In genomic region chr2:205885492-205886099, GRCh38 we compare ENCODE assay signal across 8 cellular contexts.
A peak's percentile ranks its signal among the peaks of the same experiment; 100 is the strongest.
DNase-seq lines count a peak whose midpoint lies in the region; ATAC-seq and TF ChIP-seq lines count a peak whose summit lies in the region.

No MANE protein-coding gene starts in this region.

- DNase-seq in GM03348 (ENCODE audit: low spot score) (peak; percentile 92), OCI-LY7 (ENCODE audit: low spot score) (peak; percentile 65), activated T-helper 1 cell treated with Interleukin-2 at 50 U/mL for 16 hours (ENCODE audit: low read depth) (peak; percentile 10), fibroblast of the aortic adventitia (ENCODE audit: low read depth) (peak; percentile 70), nephron progenitor cell (peak; percentile 80), substantia nigra (lab: John Stamatoyannopoulos, UW) (peak in 48 of 49 donors; percentile 5 to 87 (median 60))

- no peak overlapping the region for H2AFZ ChIP-seq in OCI-LY7 (ENCODE audit: low read length)

- no peaks in the 10 kb centered on the region for H3K9me3 ChIP-seq in OCI-LY7 (ENCODE audit: low read length)

- no peaks in the 10 kb centered on the region for H4K20me1 ChIP-seq in OCI-LY7 (ENCODE audit: insufficient read depth, low read length)

- CTCF ChIA-PET in OCI-LY7 (lab: Charles Lee; ENCODE audit: unreplicated experiment): no interaction called here

- no peak overlapping the region for H3K4me3 ChIP-seq in OCI-LY7 (ENCODE audit: low read depth, low read length, poor library complexity, severe bottlenecking)
- no peak overlapping the region for H3K4me3 ChIP-seq in fibroblast of the aortic adventitia (ENCODE audit: low read depth, low read length)

- no peaks in the 10 kb centered on the region for H3K36me3 Mint-ChIP-seq in nephron progenitor cell (ENCODE audit: low read depth)

- H3K4me3 Mint-ChIP-seq in nephron progenitor cell: no peak overlapping the region

- H3K9me3 Mint-ChIP-seq in nephron progenitor cell: peaks cover 4% of the 10 kb centered on the region

- intact Hi-C loops in OCI-LY7 (cut with micrococcal nuclease; ENCODE audit: unreplicated experiment): loop anchor here (5.0 to 10.0 kb wide), 2 partner anchors 118 to 1561 kb away; no protein-coding TSS in a partner anchor

- H3K36me3 ChIP-seq in OCI-LY7 (ENCODE audit: insufficient read depth, low read length): no peaks in the 10 kb centered on the region

- BruUV-seq in OCI-LY7 (replicated peaks; lab: Mats Ljungman, UMichigan): no TSS peak

- no peaks in the 10 kb centered on the region for H3K4me1 ChIP-seq in OCI-LY7 (ENCODE audit: insufficient read depth, low read length, poor library complexity, severe bottlenecking)

- no peaks in the 10 kb centered on the region for H3K79me2 ChIP-seq in OCI-LY7 (ENCODE audit: insufficient read depth, low read depth, low read length)

- peaks cover 5% of the 10 kb centered on the region for H3K27me3 Mint-ChIP-seq in nephron progenitor cell (ENCODE audit: low read depth, poor library complexity)

- H3K9me2 ChIP-seq in OCI-LY7 (ENCODE audit: insufficient read depth, low read length): no peaks in the 10 kb centered on the region

- POLR2A ChIA-PET in OCI-LY7 (lab: Charles Lee): no interaction called here

- ATAC-seq in HG02798 (IDR thresholded peaks at IDR 0.05; ENCODE audit: poor library complexity, unreplicated experiment) (peak; percentile 80), HG03108 (IDR thresholded peaks at IDR 0.05; ENCODE audit: unreplicated experiment) (no peak)

- peak; percentile 87 for TF ChIP-seq CTCF in OCI-LY7 (conservative IDR thresholded peaks at IDR 0.05; ENCODE audit: low read length)
- TF ChIP-seq CTCF in fibroblast of the aortic adventitia (IDR thresholded peaks at IDR 0.05; ENCODE audit: insufficient read depth, low read length): peak; percentile 83
- peak; percentile 62 for TF ChIP-seq CTCF in nephron progenitor cell (IDR thresholded peaks at IDR 0.05)

- no peak overlapping the region for H3K4me2 ChIP-seq in OCI-LY7 (ENCODE audit: low read length)

- H3K27ac Mint-ChIP-seq in nephron progenitor cell: no peak overlapping the region

- H3K27ac ChIP-seq in OCI-LY7 (ENCODE audit: low read depth, low read length, poor library complexity, severe bottlenecking) (no peak overlapping the region), substantia nigra (ENCODE audit: low read depth, low read length, poor library complexity, severe bottlenecking) (no peak overlapping the region)

- peaks cover 5% of the 10 kb centered on the region for H3K4me1 Mint-ChIP-seq in nephron progenitor cell

Comparison
In these comparisons a context has a peak if more than half of its experiments do, and no peak if none do; other contexts are left out.
1. DNase-seq: peak in every context shown above with its lines; median percentile 92 in GM03348; 80 in nephron progenitor cell; 70 in fibroblast of the aortic adventitia; 65 in OCI-LY7; 60 in substantia nigra; 10 in activated T-helper 1 cell treated with Interleukin-2 at 50 U/mL for 16 hours.